In genomic region chr3:194365526-194365925, GRCh38 we compare ENCODE assay signal across 27 cellular contexts. TPM values are rescaled to one million over a fixed set of nuclear protein-coding genes. Genes with fewer than 3 reads are reported as not detected.
"Had no signal": no experiment of that assay in that cellular context is flagged by ENCODE, and none has a peak within 500 bp of the region (broad histone marks: within the 10 kb centered on the region; RNA-seq: fewer than 3 reads in every experiment).

No MANE protein-coding gene starts in this region.

- H3K4me2 ChIP-seq: neural progenitor cell had no signal

- H2AFZ ChIP-seq: hepatocyte, neural progenitor cell had no signal

- H3K27ac ChIP-seq: dorsolateral prefrontal cortex, gastrocnemius medialis, heart left ventricle, hepatocyte, left lung, neural progenitor cell, ovary, psoas muscle, suprapubic skin, upper lobe of right lung, uterus had no signal

- H3K79me2 ChIP-seq: hepatocyte had no signal

- H3K27me3 ChIP-seq: ovary, uterus had no signal

- H3K4me1 ChIP-seq: left lung, suprapubic skin, upper lobe of right lung had no signal

- H3K36me3 ChIP-seq: gastrocnemius medialis, heart left ventricle, left lung, neural progenitor cell, ovary, suprapubic skin, transverse colon, upper lobe of right lung, uterus had no signal

- DNase-seq: dorsolateral prefrontal cortex; effector CD4-positive, alpha-beta T cell; gastrocnemius medialis; kidney; left cardiac atrium; midbrain; naive thymus-derived CD4-positive, alpha-beta T cell; ovary; right cardiac atrium; small intestine; stimulated activated CD4-positive, alpha-beta T cell treated with anti-CD3 and anti-CD28 coated beads, Interleukin-12 subunit alpha, Interleukin-12 subunit beta, amount 100 ng/mL, for 4 hours; stimulated activated CD4-positive, alpha-beta T cell treated with anti-CD3 and anti-CD28 coated beads, Interleukin-1b, Interleukin-23, amount 100 ng/mL, for 48 hours; stimulated activated CD4-positive, alpha-beta T cell treated with anti-CD3 and anti-CD28 coated beads, Interleukin-4, amount 100 ng/mL, for 1 hour; stimulated activated CD8-positive, alpha-beta memory T cell treated with anti-CD3 and anti-CD28 coated beads, Interleukin-4, amount 100 ng/mL, for 48 hours; stimulated activated naive CD4-positive, alpha-beta T cell; stimulated activated naive CD8-positive, alpha-beta T cell treated with anti-CD3 and anti-CD28 coated beads, Interleukin-15, amount 100 ng/mL, for 72 hours; transverse colon; upper lobe of right lung; uterus had no signal

- ATAC-seq: naive thymus-derived CD4-positive, alpha-beta T cell; stimulated activated naive CD8-positive, alpha-beta T cell treated with anti-CD3 and anti-CD28 coated beads, Interleukin-15, amount 100 ng/mL, for 72 hours had no signal

- H3K9me3 ChIP-seq: gastrocnemius medialis, heart left ventricle, left lung, ovary, psoas muscle, suprapubic skin, transverse colon, upper lobe of right lung, uterus had no signal

- H3K9ac ChIP-seq: neural progenitor cell had no signal

- H3K4me3 ChIP-seq: dorsolateral prefrontal cortex, gastrocnemius medialis, heart left ventricle, hepatocyte, left lung, neural progenitor cell, ovary, psoas muscle, suprapubic skin, transverse colon, upper lobe of right lung, uterus had no signal

RNA-seq across cellular contexts. Expression of gene LRRC15, which starts 4.0 kb away (rescaled TPM):
- total RNA-seq: hepatocyte; naive thymus-derived CD4-positive, alpha-beta T cell; renal cortical epithelial cell had no signal
- polyA plus RNA-seq: hepatocyte; naive thymus-derived CD4-positive, alpha-beta T cell had no signal

RNA-seq across cellular contexts. Expression of gene CPN2, which starts 14.4 kb away (rescaled TPM):
- total RNA-seq: dorsolateral prefrontal cortex; left cardiac atrium; left lung; lung microvascular endothelial cell; naive thymus-derived CD4-positive, alpha-beta T cell; right cardiac atrium; suprapubic skin; upper lobe of right lung had no signal
- polyA plus RNA-seq: naive thymus-derived CD4-positive, alpha-beta T cell; small intestine had no signal

RNA-seq across cellular contexts. Expression of gene GP5, which starts 33.5 kb away (rescaled TPM):
- total RNA-seq: psoas muscle, right cardiac atrium, transverse colon had no signal
- polyA plus RNA-seq: hepatocyte had no signal
